ENCODE assay signal across 1 cellular context in genomic region chr7:149422065-149422913, GRCh38.
TF ChIP-seq lines count a peak whose summit lies in the region.

No MANE protein-coding gene starts in this region.

TF ChIP-seq in HepG2, 621 proteins besides CTCF, POLR2A, EP300 and RAD21 (continued from another document and continues in another):
- no peak for TF ChIP-seq TIGD3 (CRISPR knock-in tag; IDR thresholded peaks at IDR 0.05; ENCODE audit: borderline replicate concordance)
- TF ChIP-seq ZNF772 (CRISPR knock-in tag; IDR thresholded peaks at IDR 0.05) = 0 out of 2 replicates have a peak, but pooled peaks have one; percentile 47
- TF ChIP-seq ZNF546 (CRISPR knock-in tag; conservative IDR thresholded peaks at IDR 0.05) = no peak
- TF ChIP-seq ATF7-NPFF (CRISPR knock-in tag; IDR thresholded peaks at IDR 0.05; ENCODE audit: low read depth) = no peak
- no peak for TF ChIP-seq HMGXB3 (CRISPR knock-in tag; IDR thresholded peaks at IDR 0.05; ENCODE audit: borderline replicate concordance)
- no peak for TF ChIP-seq HOXA9 (CRISPR knock-in tag; IDR thresholded peaks at IDR 0.05; ENCODE audit: borderline replicate concordance)
- no peak for TF ChIP-seq ZNF646 (CRISPR knock-in tag; IDR thresholded peaks at IDR 0.05)
- TF ChIP-seq ZBTB25 (CRISPR knock-in tag; IDR thresholded peaks at IDR 0.05) = no peak
- TF ChIP-seq HNF1B (CRISPR knock-in tag; IDR thresholded peaks at IDR 0.05) = no peak
- TF ChIP-seq MLX (CRISPR knock-in tag; IDR thresholded peaks at IDR 0.05) = no peak
- TF ChIP-seq PHF5A (CRISPR knock-in tag; IDR thresholded peaks at IDR 0.05; ENCODE audit: low read depth, unreplicated experiment) = no peak
- TF ChIP-seq PREB (CRISPR knock-in tag; IDR thresholded peaks at IDR 0.05) = no peak
- TF ChIP-seq ZNF142 (CRISPR knock-in tag; IDR thresholded peaks at IDR 0.05) = no peak
- TF ChIP-seq RBM39 (IDR thresholded peaks at IDR 0.05; ENCODE audit: low read depth, low read length, poor library complexity, severe bottlenecking) = no peak
- no peak for TF ChIP-seq ZNF280D (CRISPR knock-in tag; IDR thresholded peaks at IDR 0.05)
- no peak for TF ChIP-seq ZNF619 (CRISPR knock-in tag; IDR thresholded peaks at IDR 0.05)
- no peak for TF ChIP-seq ZNF550 (CRISPR knock-in tag; IDR thresholded peaks at IDR 0.05; ENCODE audit: borderline replicate concordance)
- TF ChIP-seq PRMT3 (CRISPR knock-in tag; IDR thresholded peaks at IDR 0.05; ENCODE audit: borderline replicate concordance, low read depth) = no peak
- peak; percentile 72 for TF ChIP-seq RBFOX2 (IDR thresholded peaks at IDR 0.05; ENCODE audit: low read depth, low read length)
